2 cellular contexts compared by ENCODE assay signal in the genomic region with DNA sequence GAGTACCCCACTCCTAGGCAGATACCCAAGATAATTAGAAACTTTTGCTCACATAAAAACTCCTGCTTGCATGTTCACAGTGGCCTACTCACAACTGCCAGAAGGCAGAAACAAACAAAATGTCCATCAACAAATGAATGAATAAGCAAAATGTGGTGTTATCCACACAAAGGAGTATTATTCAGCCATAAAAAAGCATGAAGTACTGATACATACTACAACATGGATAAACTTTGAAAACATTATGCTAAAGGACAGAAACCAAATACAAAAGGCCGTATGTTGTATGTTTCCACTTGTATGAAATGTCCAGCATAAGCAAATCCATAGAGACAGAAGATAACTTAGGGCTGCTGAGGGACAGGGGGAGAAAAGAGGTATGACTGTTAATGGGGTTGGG.
TF ChIP-seq lines count a peak whose summit lies in the region.

No MANE protein-coding gene starts in this region.

TF ChIP-seq in HEK293, 187 proteins besides CTCF, POLR2A, EP300 and RAD21:
- no peak for TF ChIP-seq ZNF391 (tag by site-specific recombination; IDR thresholded peaks at IDR 0.05; ENCODE audit: borderline replicate concordance, low read depth)
- TF ChIP-seq ZXDB (tag by site-specific recombination; IDR thresholded peaks at IDR 0.05), result no peak
- TF ChIP-seq ZNF239 (tag by site-specific recombination; IDR thresholded peaks at IDR 0.05), result no peak
- TF ChIP-seq ZNF549 (tag by site-specific recombination; IDR thresholded peaks at IDR 0.05), result no peak
- TF ChIP-seq ZNF146 (tag by site-specific recombination; IDR thresholded peaks at IDR 0.05), result peak; percentile 87
- no peak for TF ChIP-seq ZNF626 (tag by site-specific recombination; IDR thresholded peaks at IDR 0.05)
- no peak for TF ChIP-seq ZNF623 (tag by site-specific recombination; IDR thresholded peaks at IDR 0.05)

TF ChIP-seq in K562, 482 proteins besides CTCF, POLR2A, EP300 and RAD21:
- TF ChIP-seq BCOR (IDR thresholded peaks at IDR 0.05), result peak; percentile 58; the same call in 1 of the 2 replicates
- peak; percentile 87 for TF ChIP-seq ZNF24 (IDR thresholded peaks at IDR 0.05)
- TF ChIP-seq ZNF316 (IDR thresholded peaks at IDR 0.05), result peak; percentile 55
- TF ChIP-seq CBX5 (IDR thresholded peaks at IDR 0.05; ENCODE audit: borderline replicate concordance, low read depth), result no peak
- TF ChIP-seq ZBTB7A (IDR thresholded peaks at IDR 0.05; ENCODE audit: borderline replicate concordance, control insufficient read depth, low read depth, low read length), result no peak
- TF ChIP-seq NR4A1 (CRISPR knock-in tag; IDR thresholded peaks at IDR 0.05), result no peak
- TF ChIP-seq NR4A1 (tag; IDR thresholded peaks at IDR 0.05), result no peak
- TF ChIP-seq NFATC3 (IDR thresholded peaks at IDR 0.05), result 0 out of 2 replicates have a peak, but pooled peaks have one; percentile 13
- no peak for TF ChIP-seq ZFPM2 (CRISPR knock-in tag; IDR thresholded peaks at IDR 0.05)
- peak; percentile 93 for TF ChIP-seq ZNF146 (CRISPR knock-in tag; IDR thresholded peaks at IDR 0.05; ENCODE audit: unreplicated experiment)
